Comparison of ENCODE assay signal across 28 cellular contexts in the genomic region with DNA sequence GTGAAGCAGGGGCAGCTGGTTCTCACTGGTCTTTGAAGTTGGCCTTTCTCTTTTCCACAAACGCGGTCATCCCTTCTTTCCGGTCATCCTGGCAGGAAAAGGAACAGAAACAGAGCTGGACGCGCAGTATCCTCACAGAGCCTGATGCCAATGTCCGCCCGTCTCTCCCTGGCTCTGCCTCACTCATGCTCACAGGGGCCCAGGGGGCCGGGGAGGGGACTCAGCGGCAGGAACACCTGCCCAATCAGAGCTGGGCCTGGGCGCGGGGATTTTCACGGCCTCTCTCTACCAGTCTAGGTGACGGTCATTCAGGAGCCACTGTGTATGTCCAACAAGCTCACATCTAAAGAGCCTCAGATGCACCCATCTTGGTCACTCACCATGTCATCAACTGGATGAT. TPM values are rescaled to one million over a fixed set of nuclear protein-coding genes. Genes with fewer than 3 reads are reported as not detected.
"Had no signal": no experiment of that assay in that cellular context is flagged by ENCODE, and none has a peak within 500 bp of the region (broad histone marks: within the 10 kb centered on the region; RNA-seq: fewer than 3 reads in every experiment).

No MANE protein-coding gene starts in this region.

- H3K79me2 ChIP-seq: hepatocyte had no signal

- ATAC-seq: esophagus mucosa; gastroesophageal sphincter; heart left ventricle; left lobe of liver; naive thymus-derived CD4-positive, alpha-beta T cell; right cardiac atrium had no signal

- H3K4me3 Mint-ChIP-seq: naive thymus-derived CD4-positive, alpha-beta T cell; nephron; stimulated activated naive B cell treated with anti-CD40 and anti-IgM and Interleukin-4, amounts not matched to agents 10 μg/mL and 1 μg/mL and 100 μg/mL, for 72 hours; stimulated activated naive CD8-positive, alpha-beta T cell treated with anti-CD3 and anti-CD28 coated beads, Interleukin-15, Interleukin-2, amounts not matched to agents 100 ng/mL and 50 ng/mL, for 24 hours had no signal

- H3K4me3 ChIP-seq: dorsolateral prefrontal cortex, gastroesophageal sphincter, heart left ventricle, hepatocyte, prostate gland, skin epidermis, suprapubic skin had no signal

- H3K9me3 ChIP-seq: gastroesophageal sphincter, prostate gland, suprapubic skin had no signal

- H3K4me1 Mint-ChIP-seq: naive thymus-derived CD4-positive, alpha-beta T cell had no signal

- H3K27ac ChIP-seq: dorsolateral prefrontal cortex, gastroesophageal sphincter, heart left ventricle, hepatocyte, prostate gland, skin epidermis, suprapubic skin had no signal

- H2AFZ ChIP-seq: hepatocyte had no signal

- DNase-seq: dorsolateral prefrontal cortex; effector CD4-positive, alpha-beta T cell; foreskin fibroblast; heart left ventricle; kidney; mesenchymal stem cell; midbrain; naive thymus-derived CD4-positive, alpha-beta T cell; nucleus accumbens; stimulated activated CD4-positive, alpha-beta T cell treated with anti-CD3 and anti-CD28 coated beads, Interleukin-15, amount 100 ng/mL, for 24 hours; stimulated activated CD4-positive, alpha-beta T cell treated with anti-CD3 and anti-CD28 coated beads, Interleukin-2, amount 100 ng/mL, for 48 hours; stimulated activated naive B cell treated with anti-CD40 and anti-IgM and Interleukin-4, amounts not matched to agents 10 μg/mL and 1 μg/mL and 100 μg/mL, for 72 hours; trophoblast cell had no signal

- H3K27me3 ChIP-seq: dorsolateral prefrontal cortex, gastroesophageal sphincter, heart left ventricle, hepatocyte, suprapubic skin had no signal

- H3K4me2 ChIP-seq: hepatocyte had no signal

- H3K27me3 Mint-ChIP-seq: naive thymus-derived CD4-positive, alpha-beta T cell; stimulated activated naive B cell treated with anti-CD40 and anti-IgM and Interleukin-4, amounts not matched to agents 10 μg/mL and 1 μg/mL and 100 μg/mL, for 72 hours; stimulated activated naive CD8-positive, alpha-beta T cell treated with anti-CD3 and anti-CD28 coated beads, Interleukin-15, Interleukin-2, amounts not matched to agents 100 ng/mL and 50 ng/mL, for 24 hours had no signal

- H3K9me3 Mint-ChIP-seq: nephron; stimulated activated naive B cell treated with anti-CD40 and anti-IgM and Interleukin-4, amounts not matched to agents 10 μg/mL and 1 μg/mL and 100 μg/mL, for 72 hours; stimulated activated naive CD8-positive, alpha-beta T cell treated with anti-CD3 and anti-CD28 coated beads, Interleukin-15, Interleukin-2, amounts not matched to agents 100 ng/mL and 50 ng/mL, for 24 hours had no signal

- H3K27ac Mint-ChIP-seq: stimulated activated naive CD8-positive, alpha-beta T cell treated with anti-CD3 and anti-CD28 coated beads, Interleukin-15, Interleukin-2, amounts not matched to agents 100 ng/mL and 50 ng/mL, for 24 hours had no signal

RNA-seq across cellular contexts. Expression of gene PRAP1, which starts 15.7 kb away (rescaled TPM):
- total RNA-seq: cerebellum; esophagus mucosa; gastroesophageal sphincter; heart left ventricle; lower leg skin; lung microvascular endothelial cell; naive thymus-derived CD4-positive, alpha-beta T cell; osteocyte; right cardiac atrium; urinary bladder had no signal
- polyA plus RNA-seq: heart left ventricle; naive thymus-derived CD4-positive, alpha-beta T cell; right cardiac atrium had no signal

RNA-seq across cellular contexts. Expression of gene CALY, which starts 26.1 kb away (rescaled TPM):
- total RNA-seq: esophagus mucosa, lower leg skin, lung microvascular endothelial cell, right cardiac atrium had no signal
- polyA plus RNA-seq: heart left ventricle had no signal
